8 cellular contexts compared by ENCODE assay signal in genomic region chr17:66304304-66305174, GRCh38. TPM values are rescaled to one million over a fixed set of nuclear protein-coding genes. Genes with fewer than 3 reads are reported as not detected.
A peak's percentile ranks its signal among the peaks of the same experiment; 100 is the strongest.
DNase-seq lines count a peak whose midpoint lies in the region; ATAC-seq and TF ChIP-seq lines count a peak whose summit lies in the region.

No MANE protein-coding gene starts in this region.

- H3K18ac ChIP-seq in H9 (ENCODE audit: insufficient read length, low read depth, low read length): no peak overlapping the region

- no peak for ATAC-seq in natural killer cell treated with Interleukin-12 subunit alpha and Interleukin-12 subunit beta and Interleukin-15 and Interleukin-18, amount 100 ng/mL, for 72 hours
- ATAC-seq in left lung: no peak
- ATAC-seq in GM21526 (IDR thresholded peaks at IDR 0.05; ENCODE audit: low FRiP score, unreplicated experiment): no peak

- H3K27me3 ChIP-seq in H9 (ENCODE audit: insufficient read depth, low read length) (no peaks in the 10 kb centered on the region; the same call in 1 of the 2 replicates), left lung (peaks cover 0 to 45% of the 10 kb centered on the region in 2 donors)
- no peaks in the 10 kb centered on the region for H3K27me3 ChIP-seq in effector memory CD4-positive, alpha-beta T cell (replicated peaks; ENCODE audit: control insufficient read depth, insufficient read depth, low read length, poor library complexity, severe bottlenecking)

- H3K4me1 ChIP-seq in H9 (ENCODE audit: insufficient read depth, low read length): peaks cover 1% of the 10 kb centered on the region; the same call in 1 of the 2 replicates
- H3K4me1 ChIP-seq in effector memory CD4-positive, alpha-beta T cell (ENCODE audit: control insufficient read depth, insufficient read depth, low read length, poor library complexity, severe bottlenecking): peaks cover 16% of the 10 kb centered on the region
- peaks cover 0 to 26% of the 10 kb centered on the region in 2 donors for H3K4me1 ChIP-seq in left lung

- peak overlapping the region; percentile 10 to 95 (median 33); a peak in 5 of 7 replicates for H3K27ac Mint-ChIP-seq in H9
- H3K27ac Mint-ChIP-seq in T-helper 2 cell treated with Interferon-gamma antibody and Interleukin-4, amounts not matched to agents 5 μg/mL and 100 μg/mL, for 36 hours: peak overlapping the region; percentile 94
- peak overlapping the region in 1 of 2 donors; percentile 77 for H3K27ac Mint-ChIP-seq in natural killer cell treated with Interleukin-12 subunit alpha and Interleukin-12 subunit beta and Interleukin-15 and Interleukin-18, amount 100 ng/mL, for 72 hours

- no peaks in the 10 kb centered on the region for H3K36me3 ChIP-seq in effector memory CD4-positive, alpha-beta T cell (ENCODE audit: control insufficient read depth, insufficient read depth, low read length)
- H3K36me3 ChIP-seq in left lung: no peaks in the 10 kb centered on the region

- CTCF ChIA-PET in AG04449 (lab: Yijun Ruan, JAX): interaction anchor here (0.9 to 1.2 kb wide), 6 partner anchors 9 to 369 kb away, joined by 3 to 5 read pairs (median 3); no protein-coding TSS in a partner anchor

- H3K4me3 Mint-ChIP-seq in H9: peak overlapping the region; percentile 87 to 96
- peak overlapping the region; percentile 98 for H3K4me3 Mint-ChIP-seq in T-helper 2 cell treated with Interferon-gamma antibody and Interleukin-4, amounts not matched to agents 5 μg/mL and 100 μg/mL, for 36 hours
- H3K4me3 Mint-ChIP-seq in natural killer cell treated with Interleukin-12 subunit alpha and Interleukin-12 subunit beta and Interleukin-15 and Interleukin-18, amount 100 ng/mL, for 72 hours: peak overlapping the region; percentile 89

- no peaks in the 10 kb centered on the region for H3K79me1 ChIP-seq in H9 (ENCODE audit: insufficient read depth, low read depth, low read length, poor library complexity, severe bottlenecking)

- no peak overlapping the region for H2BK15ac ChIP-seq in H9 (ENCODE audit: low read depth, low read length)

- H4K91ac ChIP-seq in H9 (ENCODE audit: insufficient read length, low read depth, low read length): no peak overlapping the region

- H2BK5ac ChIP-seq in H9 (ENCODE audit: insufficient read length, low read length): no peak overlapping the region

- peaks cover 33% of the 10 kb centered on the region for H3K27me3 Mint-ChIP-seq in H9 (ENCODE audit: low read depth)
- H3K27me3 Mint-ChIP-seq in T-helper 2 cell treated with Interferon-gamma antibody and Interleukin-4, amounts not matched to agents 5 μg/mL and 100 μg/mL, for 36 hours (ENCODE audit: low read depth): no peaks in the 10 kb centered on the region
- H3K27me3 Mint-ChIP-seq in natural killer cell treated with Interleukin-12 subunit alpha and Interleukin-12 subunit beta and Interleukin-15 and Interleukin-18, amount 100 ng/mL, for 72 hours: peaks cover 0 to 11% of the 10 kb centered on the region in 2 donors

- intact Hi-C loops in left lung (cut with DNase I): no loop called here

- H3K4me3 ChIP-seq in AG04449 (ENCODE audit: low read depth, low read length): peak overlapping the region; percentile 76
- peak overlapping the region; percentile 93 for H3K4me3 ChIP-seq in effector memory CD4-positive, alpha-beta T cell (ENCODE audit: insufficient read depth, low read depth, low read length, poor library complexity, severe bottlenecking)
- H3K4me3 ChIP-seq in left lung: peak overlapping the region in 1 of 2 donors; percentile 79

- peaks cover 15% of the 10 kb centered on the region for H3K23me2 ChIP-seq in H9 (ENCODE audit: insufficient read length, low read depth, low read length, poor library complexity, severe bottlenecking)

- peak overlapping the region; percentile 52 for H3K4me2 ChIP-seq in H9 (ENCODE audit: insufficient read depth, insufficient read length, low read length)

- TF ChIP-seq CTCF in AG04449 (IDR thresholded peaks at IDR 0.05; ENCODE audit: insufficient read depth, low read length, missing control alignments) (no peak), H9 (conservative IDR thresholded peaks at IDR 0.05) (no peak), left lung (IDR thresholded peaks at IDR 0.05) (no peak)

- no peak overlapping the region for H2AFZ ChIP-seq in H9 (ENCODE audit: low read length)

- no peak for DNase-seq in AG04449 (ENCODE audit: low read depth, low spot score)
- peak; percentile 90 for DNase-seq in H9
- DNase-seq in T-helper 2 cell treated with Interferon-gamma antibody and Interleukin-4, amounts not matched to agents 5 μg/mL and 100 μg/mL, for 36 hours (ENCODE audit: low spot score): peak; percentile 39
- DNase-seq in effector memory CD4-positive, alpha-beta T cell: no peak
- DNase-seq in natural killer cell treated with Interleukin-12 subunit alpha and Interleukin-12 subunit beta and Interleukin-15 and Interleukin-18, amount 100 ng/mL, for 72 hours (ENCODE audit: low spot score): no peak
- no peak for DNase-seq in left lung
- DNase-seq in NK-92 (lab: John Stamatoyannopoulos, UW; ENCODE audit: unreplicated experiment): no peak

- WGBS in H9 (ENCODE audit: extremely low coverage, insufficient read length, low lambda C conversion rate): no CpG with 5 or more reads among the region's 14 CpGs

- no peak overlapping the region for H3T11ph ChIP-seq in H9 (ENCODE audit: low read length)

- no peak overlapping the region for H3K23ac ChIP-seq in H9 (ENCODE audit: insufficient read length, low read depth, low read length)

- H2BK20ac ChIP-seq in H9 (ENCODE audit: low read depth, low read length, poor library complexity, severe bottlenecking): no peak overlapping the region

- no peak overlapping the region for H4K8ac ChIP-seq in H9 (replicated peaks; ENCODE audit: insufficient read length, low read depth, low read length)

- no peak overlapping the region for H3K9ac ChIP-seq in H9 (ENCODE audit: extremely low read depth, insufficient read length, low read length)

- no peak overlapping the region for H4K5ac ChIP-seq in H9 (ENCODE audit: insufficient read length, low read depth, low read length)

- peaks cover 3 to 4% (median 4%) of the 10 kb centered on the region in 3 experiments; a peak in 4 of 7 replicates for H3K36me3 Mint-ChIP-seq in H9 (ENCODE audit: insufficient read depth in 1 of 3, low read depth in 3 of 3)
- H3K36me3 Mint-ChIP-seq in T-helper 2 cell treated with Interferon-gamma antibody and Interleukin-4, amounts not matched to agents 5 μg/mL and 100 μg/mL, for 36 hours (ENCODE audit: low read depth): peaks cover 44% of the 10 kb centered on the region
- H3K36me3 Mint-ChIP-seq in natural killer cell treated with Interleukin-12 subunit alpha and Interleukin-12 subunit beta and Interleukin-15 and Interleukin-18, amount 100 ng/mL, for 72 hours: peaks cover 9% of the 10 kb centered on the region

- no peak overlapping the region for H2BK120ac ChIP-seq in H9 (ENCODE audit: low read depth, low read length, poor library complexity, severe bottlenecking)

- H3K9me3 ChIP-seq in H9 (ENCODE audit: control insufficient read depth, low read depth, low read length) (no peaks in the 10 kb centered on the region), left lung (no peaks in the 10 kb centered on the region)
- H3K9me3 ChIP-seq in effector memory CD4-positive, alpha-beta T cell (ENCODE audit: control insufficient read depth, low read length): no peaks in the 10 kb centered on the region

- no peak overlapping the region for H3K56ac ChIP-seq in H9 (ENCODE audit: insufficient read length, low read depth, low read length)

- no peak overlapping the region for H2AK5ac ChIP-seq in H9 (ENCODE audit: insufficient read length, low read length)

- no peak overlapping the region for H3K4ac ChIP-seq in H9 (ENCODE audit: low read depth, low read length)

- no peak overlapping the region for H3K14ac ChIP-seq in H9 (ENCODE audit: insufficient read depth, low read length)

- H3K9me3 Mint-ChIP-seq in H9: peaks cover 0 to 3% of the 10 kb centered on the region in 2 experiments; a peak in 3 of 5 replicates
- H3K9me3 Mint-ChIP-seq in T-helper 2 cell treated with Interferon-gamma antibody and Interleukin-4, amounts not matched to agents 5 μg/mL and 100 μg/mL, for 36 hours: no peaks in the 10 kb centered on the region
- H3K9me3 Mint-ChIP-seq in natural killer cell treated with Interleukin-12 subunit alpha and Interleukin-12 subunit beta and Interleukin-15 and Interleukin-18, amount 100 ng/mL, for 72 hours: no peaks in the 10 kb centered on the region

- H3K4me1 Mint-ChIP-seq in H9: peaks cover 46 to 49% of the 10 kb centered on the region in 2 experiments
- H3K4me1 Mint-ChIP-seq in T-helper 2 cell treated with Interferon-gamma antibody and Interleukin-4, amounts not matched to agents 5 μg/mL and 100 μg/mL, for 36 hours (ENCODE audit: low read depth): peaks cover 54% of the 10 kb centered on the region
- H3K4me1 Mint-ChIP-seq in natural killer cell treated with Interleukin-12 subunit alpha and Interleukin-12 subunit beta and Interleukin-15 and Interleukin-18, amount 100 ng/mL, for 72 hours (ENCODE audit: low read depth in 2 of 2): peaks cover 22 to 39% of the 10 kb centered on the region in 2 donors

- H3K27ac ChIP-seq in H9 (ENCODE audit: insufficient read length, low read depth, low read length) (no peak overlapping the region), left lung (peak overlapping the region in 1 of 2 donors; percentile 65)
- peak overlapping the region; percentile 54 for H3K27ac ChIP-seq in effector memory CD4-positive, alpha-beta T cell (ENCODE audit: insufficient read depth, low read length, poor library complexity, severe bottlenecking)

- H4K20me1 ChIP-seq in H9 (ENCODE audit: control insufficient read depth, insufficient read depth, insufficient read length): no peaks in the 10 kb centered on the region

- no peak overlapping the region for H2BK12ac ChIP-seq in H9 (ENCODE audit: insufficient read length, low read depth, low read length)

- H3K79me2 ChIP-seq in H9 (ENCODE audit: insufficient read depth, low read length): no peaks in the 10 kb centered on the region

- POLR2A ChIA-PET in AG04449 (lab: Yijun Ruan, JAX): interaction anchor here (0.6 to 1.2 kb wide), 4 partner anchors 127 to 370 kb away, joined by 3 to 5 read pairs (median 4); no protein-coding TSS in a partner anchor

RNA-seq across cellular contexts. Expression of gene PRKCA, which starts 2.1 kb away (rescaled TPM):
- total RNA-seq in H9 (2021): 9.9 and 10.5 TPM in 2 replicates
- 10 to 100 TPM; 31.1 to 41.1 TPM for total RNA-seq in natural killer cell treated with Interleukin-12 subunit alpha and Interleukin-12 subunit beta and Interleukin-15 and Interleukin-18, amount 100 ng/mL, for 72 hours
- 10 to 100 TPM; 20.6 to 30.4 TPM for total RNA-seq in left lung

Comparison
In these comparisons a context has a peak if more than half of its experiments do, and no peak if none do; other contexts are left out.
1. DNase-seq: peak in H9 (single experiment) and T-helper 2 cell treated with Interferon-gamma antibody and Interleukin-4, amounts not matched to agents 5 μg/mL and 100 μg/mL, for 36 hours (single experiment); none in AG04449 (single experiment), effector memory CD4-positive, alpha-beta T cell (0 of 3), natural killer cell treated with Interleukin-12 subunit alpha and Interleukin-12 subunit beta and Interleukin-15 and Interleukin-18, amount 100 ng/mL, for 72 hours (single experiment), left lung (0 of 2) and NK-92 (single experiment).
2. Peak in every context shown above with its lines, with median percentiles within 50 percentile points of each other: H3K4me3 Mint-ChIP-seq.